Comparison of ENCODE assay signal across 25 cellular contexts in genomic region chr18:70256184-70256583, GRCh38.
"Had no signal": no experiment of that assay in that cellular context is flagged by ENCODE, and none has a peak within 500 bp of the region (broad histone marks: within the 10 kb centered on the region; RNA-seq: fewer than 3 reads in every experiment).

No MANE protein-coding gene starts in this region.

- H3K9me3 Mint-ChIP-seq: memory B cell; naive thymus-derived CD4-positive, alpha-beta T cell; natural killer cell treated with Interleukin-12 subunit alpha and Interleukin-12 subunit beta and Interleukin-15 and Interleukin-18, amount 100 ng/mL, for 72 hours; stimulated activated effector memory CD8-positive, alpha-beta T cell treated with anti-CD3 and anti-CD28 coated beads, Interleukin-12 subunit alpha, Interleukin-12 subunit beta, amount 100 ng/mL, for 72 hours; stimulated activated naive CD8-positive, alpha-beta T cell treated with anti-CD3 and anti-CD28 coated beads, Interleukin-15, amount 100 ng/mL, for 72 hours had no signal

- H3K27me3 ChIP-seq: hepatocyte, ovary, suprapubic skin, tibial artery, upper lobe of right lung had no signal

- H3K9me3 ChIP-seq: left ventricle myocardium inferior, mucosa of descending colon, ovary, prostate gland, suprapubic skin, thoracic aorta, tibial artery, upper lobe of right lung had no signal

- H3K4me1 Mint-ChIP-seq: memory B cell; naive thymus-derived CD4-positive, alpha-beta T cell; stimulated activated effector memory CD8-positive, alpha-beta T cell treated with anti-CD3 and anti-CD28 coated beads, Interleukin-12 subunit alpha, Interleukin-12 subunit beta, amount 100 ng/mL, for 72 hours; stimulated activated naive CD8-positive, alpha-beta T cell treated with anti-CD3 and anti-CD28 coated beads, Interleukin-15, amount 100 ng/mL, for 72 hours had no signal

- DNase-seq: islet precursor cell; left ventricle myocardium inferior; midbrain; mucosa of descending colon; naive thymus-derived CD4-positive, alpha-beta T cell; ovary; posterior cingulate gyrus; retina; right cardiac atrium; stimulated activated CD4-positive, alpha-beta T cell treated with anti-CD3 and anti-CD28 coated beads, Interleukin-4, amount 100 ng/mL, for 24 hours; stimulated activated naive CD4-positive, alpha-beta T cell treated with Interleukin-2 at 50 U/mL for 16 hours; stimulated activated naive CD8-positive, alpha-beta T cell treated with anti-CD3 and anti-CD28 coated beads, Interleukin-15, amount 100 ng/mL, for 72 hours; tibial artery; trophoblast cell; upper lobe of right lung had no signal

- H3K4me3 ChIP-seq: hepatocyte, left ventricle myocardium inferior, lung, mucosa of descending colon, ovary, prostate gland, skin epidermis, suprapubic skin, thoracic aorta, tibial artery, upper lobe of right lung had no signal

- ATAC-seq: mucosa of descending colon; naive thymus-derived CD4-positive, alpha-beta T cell; natural killer cell treated with Interleukin-12 subunit alpha and Interleukin-12 subunit beta and Interleukin-15 and Interleukin-18, amount 100 ng/mL, for 72 hours; right cardiac atrium; stimulated activated effector memory CD8-positive, alpha-beta T cell treated with anti-CD3 and anti-CD28 coated beads, Interleukin-12 subunit alpha, Interleukin-12 subunit beta, amount 100 ng/mL, for 72 hours; stimulated activated naive CD8-positive, alpha-beta T cell treated with anti-CD3 and anti-CD28 coated beads, Interleukin-15, amount 100 ng/mL, for 72 hours; upper lobe of right lung had no signal

- H3K4me1 ChIP-seq: left ventricle myocardium inferior, prostate gland, suprapubic skin, tibial artery, upper lobe of right lung had no signal

- H3K4me3 Mint-ChIP-seq: memory B cell; naive thymus-derived CD4-positive, alpha-beta T cell; natural killer cell treated with Interleukin-12 subunit alpha and Interleukin-12 subunit beta and Interleukin-15 and Interleukin-18, amount 100 ng/mL, for 72 hours; stimulated activated effector memory CD8-positive, alpha-beta T cell treated with anti-CD3 and anti-CD28 coated beads, Interleukin-12 subunit alpha, Interleukin-12 subunit beta, amount 100 ng/mL, for 72 hours; stimulated activated naive CD8-positive, alpha-beta T cell treated with anti-CD3 and anti-CD28 coated beads, Interleukin-15, amount 100 ng/mL, for 72 hours had no signal

- H3K27ac Mint-ChIP-seq: memory B cell; naive thymus-derived CD4-positive, alpha-beta T cell; natural killer cell treated with Interleukin-12 subunit alpha and Interleukin-12 subunit beta and Interleukin-15 and Interleukin-18, amount 100 ng/mL, for 72 hours; stimulated activated effector memory CD8-positive, alpha-beta T cell treated with anti-CD3 and anti-CD28 coated beads, Interleukin-12 subunit alpha, Interleukin-12 subunit beta, amount 100 ng/mL, for 72 hours; stimulated activated naive CD8-positive, alpha-beta T cell treated with anti-CD3 and anti-CD28 coated beads, Interleukin-15, amount 100 ng/mL, for 72 hours had no signal

- H3K36me3 ChIP-seq: left ventricle myocardium inferior, ovary, prostate gland, suprapubic skin, thoracic aorta, tibial artery, upper lobe of right lung had no signal

- H3K36me3 Mint-ChIP-seq: memory B cell; naive thymus-derived CD4-positive, alpha-beta T cell; natural killer cell treated with Interleukin-12 subunit alpha and Interleukin-12 subunit beta and Interleukin-15 and Interleukin-18, amount 100 ng/mL, for 72 hours; stimulated activated effector memory CD8-positive, alpha-beta T cell treated with anti-CD3 and anti-CD28 coated beads, Interleukin-12 subunit alpha, Interleukin-12 subunit beta, amount 100 ng/mL, for 72 hours had no signal

- FAIRE-seq: urothelium cell line had no signal

- H3K4me2 ChIP-seq: hepatocyte had no signal

- H3K79me2 ChIP-seq: hepatocyte had no signal

- H3K27me3 Mint-ChIP-seq: memory B cell had no signal

- H3K27ac ChIP-seq: hepatocyte, left ventricle myocardium inferior, ovary, prostate gland, skin epidermis, suprapubic skin, thoracic aorta, tibial artery, upper lobe of right lung had no signal

- H2AFZ ChIP-seq: hepatocyte had no signal
